Comparison of ENCODE assay signal across 10 cellular contexts in genomic region chr1:176183618-176184017, GRCh38. TPM values are rescaled to one million over a fixed set of nuclear protein-coding genes. Genes with fewer than 3 reads are reported as not detected.
DNase-seq lines count a peak whose midpoint lies in the region; ATAC-seq and TF ChIP-seq lines count a peak whose summit lies in the region.
"Had no signal": no experiment of that assay in that cellular context is flagged by ENCODE, and none has a peak within 500 bp of the region (broad histone marks: within the 10 kb centered on the region; RNA-seq: fewer than 3 reads in every experiment).

No MANE protein-coding gene starts in this region.

- TF ChIP-seq CTCF in choroid plexus epithelial cell (conservative IDR thresholded peaks at IDR 0.05; ENCODE audit: low read depth, low read length) = no peak
- TF ChIP-seq CTCF in esophagus squamous epithelium (IDR thresholded peaks at IDR 0.05) = no peak

- TF ChIP-seq POLR2A in esophagus squamous epithelium (IDR thresholded peaks at IDR 0.05) = no peak

- H3K27me3 ChIP-seq in esophagus squamous epithelium = no peaks in the 10 kb centered on the region

- no peaks in the 10 kb centered on the region for H3K9me3 ChIP-seq in esophagus squamous epithelium

- DNase-seq in choroid plexus epithelial cell (ENCODE audit: low read depth) (peak; percentile 4), esophagus squamous epithelium (lab: John Stamatoyannopoulos, UW) (no peak), sciatic nerve (ENCODE audit: low spot score) (no peak), cortex of kidney (lab: John Stamatoyannopoulos, UW) (no peak)
- DNase-seq: H7, NCI-H1417 had no signal

- no peaks in the 10 kb centered on the region for H3K4me1 ChIP-seq in esophagus squamous epithelium

- H3K27ac ChIP-seq in esophagus squamous epithelium = no peak overlapping the region

- ATAC-seq in GM18511 (IDR thresholded peaks at IDR 0.05; ENCODE audit: unreplicated experiment) (peak; percentile 80), GM21423 (IDR thresholded peaks at IDR 0.05; ENCODE audit: unreplicated experiment) (peak; percentile 79), HG03460 (IDR thresholded peaks at IDR 0.05; ENCODE audit: unreplicated experiment) (peak; percentile 80), sciatic nerve (no peak), HG03039 (IDR thresholded peaks at IDR 0.05; ENCODE audit: unreplicated experiment) (no peak)

- intact Hi-C loops in esophagus squamous epithelium (cut with DNase I) (no loop called here), sciatic nerve (cut with DNase I) (no loop called here)

- 69 to 70% methylated on average over 3 of the region's 3 CpGs for WGBS in esophagus squamous epithelium, 2 donors

- peaks cover 0 to 51% (median 0%) of the 10 kb centered on the region in 3 donors for H3K36me3 ChIP-seq in esophagus squamous epithelium

- no peak overlapping the region for H3K4me3 ChIP-seq in choroid plexus epithelial cell (ENCODE audit: low read depth, low read length)
- no peak overlapping the region for H3K4me3 ChIP-seq in esophagus squamous epithelium

RNA-seq across cellular contexts. Expression of gene COP1, which starts 23.5 kb away (rescaled TPM):
- total RNA-seq in esophagus squamous epithelium = 10 to 100 TPM; 32.5 to 60.1 (median 35.7) TPM
- 43.7 TPM for total RNA-seq in sciatic nerve

Comparison
In these comparisons a context has a peak if more than half of its experiments do, and no peak if none do; other contexts are left out.
1. ATAC-seq: peak in GM18511 (single experiment), GM21423 (single experiment) and HG03460 (single experiment); none in sciatic nerve (single experiment) and HG03039 (single experiment).